ENCODE assay signal across 8 cellular contexts in the genomic region with DNA sequence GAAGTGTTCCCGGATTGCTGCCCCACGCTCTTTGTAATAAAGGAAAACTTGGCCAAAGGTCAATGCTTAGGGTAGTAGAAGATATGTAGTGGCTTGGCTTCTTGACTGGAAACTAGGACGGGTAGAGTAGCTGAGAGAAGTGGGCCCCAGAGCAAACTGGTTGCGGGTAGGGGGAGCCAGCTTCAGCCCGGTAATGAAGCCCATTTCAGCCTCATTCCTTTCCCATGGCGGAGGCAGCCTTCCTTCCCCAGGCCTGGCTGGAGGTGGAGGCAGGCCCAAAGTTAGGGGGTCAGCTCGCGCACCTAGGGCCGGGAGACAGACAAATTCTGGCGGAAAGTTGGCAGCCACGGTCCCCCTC. TPM values are rescaled to one million over a fixed set of nuclear protein-coding genes. Genes with fewer than 3 reads are reported as not detected.
A peak's percentile ranks its signal among the peaks of the same experiment; 100 is the strongest.
DNase-seq lines count a peak whose midpoint lies in the region; ATAC-seq and TF ChIP-seq lines count a peak whose summit lies in the region.

No MANE protein-coding gene starts in this region.

- 2% methylated on average over 11 of the region's 11 CpGs for WGBS in aorta, 2 donors

- H3F3A ChIP-seq in OCI-LY1 (ENCODE audit: insufficient read depth, low read length) = no peaks in the 10 kb centered on the region

- no peaks in the 10 kb centered on the region for H3K9me3 Mint-ChIP-seq in effector memory CD8-positive, alpha-beta T cell

- H3K9me2 ChIP-seq in OCI-LY1 (ENCODE audit: low read depth, low read length) = no peaks in the 10 kb centered on the region

- TF ChIP-seq POLR2A in GM18505 (IDR thresholded peaks at IDR 0.05; ENCODE audit: borderline replicate concordance, extremely low read depth, insufficient read depth, insufficient read length) = no peak

- intact Hi-C loops in aorta (cut with DNase I) = loop anchor here (5.0 to 10.0 kb wide), 2 partner anchors 56 to 203 kb away; a partner anchor contains a TSS

- H3K79me2 ChIP-seq in OCI-LY1 (ENCODE audit: insufficient read depth, low read length) = no peaks in the 10 kb centered on the region

- H4K20me1 ChIP-seq in OCI-LY1 (ENCODE audit: insufficient read depth, low read length) = no peaks in the 10 kb centered on the region

- H3K27ac ChIP-seq in OCI-LY1 (ENCODE audit: low read depth, low read length, poor library complexity, severe bottlenecking) (no peak overlapping the region), aorta (ENCODE audit: low read depth in 1 of 2, low read length in 2 of 2) (peak overlapping the region; percentile 96 to 100)

- no peak overlapping the region for H2AFZ ChIP-seq in OCI-LY1 (ENCODE audit: low read length)

- H3K4me1 ChIP-seq in OCI-LY1 (ENCODE audit: insufficient read depth, low read length, severe bottlenecking) = peaks cover 15% of the 10 kb centered on the region
- H3K4me1 ChIP-seq in mononuclear cell (ENCODE audit: insufficient read depth, low read length) = peaks cover 10% of the 10 kb centered on the region
- no peaks in the 10 kb centered on the region for H3K4me1 ChIP-seq in aorta (ENCODE audit: control insufficient read depth in 1 of 2, insufficient read depth in 2 of 2, low read length in 2 of 2)

- H3K9me3 ChIP-seq in OCI-LY1 (ENCODE audit: low read length) = no peaks in the 10 kb centered on the region
- H3K9me3 ChIP-seq in mononuclear cell (ENCODE audit: low read depth, low read length) = no peaks in the 10 kb centered on the region
- H3K9me3 ChIP-seq in aorta (ENCODE audit: control insufficient read depth, low read length) = no peaks in the 10 kb centered on the region

- no peak for TF ChIP-seq CTCF in OCI-LY1 (IDR thresholded peaks at IDR 0.05; ENCODE audit: low read length)

- no peak for DNase-seq in effector memory CD8-positive, alpha-beta T cell
- no peak for DNase-seq in aorta
- no peak for DNase-seq in NCI-H1092 (lab: John Stamatoyannopoulos, UW)
- DNase-seq in activated gamma-delta T cell treated with Interleukin-2 at 50 U/mL for 16 hours = no peak

- peak overlapping the region; percentile 64 to 77 for H3K4me3 Mint-ChIP-seq in effector memory CD8-positive, alpha-beta T cell

- H3K27me3 ChIP-seq in OCI-LY1 (ENCODE audit: insufficient read depth, low read length) (no peaks in the 10 kb centered on the region; the same call in 1 of the 2 replicates), mononuclear cell (ENCODE audit: insufficient read depth, low read length) (peaks cover 12% of the 10 kb centered on the region), aorta (ENCODE audit: control insufficient read depth in 1 of 2, insufficient read depth in 2 of 2, low read length in 1 of 2) (no peaks in the 10 kb centered on the region)

- H3K4me2 ChIP-seq in OCI-LY1 (ENCODE audit: low read length) = peak overlapping the region; percentile 77

- H3K36me3 Mint-ChIP-seq in effector memory CD8-positive, alpha-beta T cell (ENCODE audit: insufficient read depth) = peaks cover 3% of the 10 kb centered on the region

- H3K9ac ChIP-seq in OCI-LY1 (ENCODE audit: low read length) = peak overlapping the region; percentile 14; the same call in 1 of the 2 replicates

- no peak overlapping the region for H3K27ac Mint-ChIP-seq in effector memory CD8-positive, alpha-beta T cell

- ATAC-seq in effector memory CD8-positive, alpha-beta T cell (replicated peaks) = no peak
- peak; percentile 74 for ATAC-seq in aorta (ENCODE audit: low FRiP score)
- ATAC-seq in GM18505 (IDR thresholded peaks at IDR 0.05; ENCODE audit: unreplicated experiment) = no peak

- H3K36me3 ChIP-seq in OCI-LY1 (ENCODE audit: insufficient read depth, low read length) (no peaks in the 10 kb centered on the region), aorta (ENCODE audit: control insufficient read depth in 1 of 2, insufficient read depth in 2 of 2, low read length in 1 of 2) (peaks cover 0 to 2% of the 10 kb centered on the region in 2 donors)

- H3K4me3 ChIP-seq in GM08714 (ENCODE audit: low read length) = peak overlapping the region; percentile 54; the same call in 1 of the 2 replicates
- H3K4me3 ChIP-seq in OCI-LY1 (ENCODE audit: low read depth, low read length, poor library complexity, severe bottlenecking) = peak overlapping the region; percentile 56
- H3K4me3 ChIP-seq in mononuclear cell (ENCODE audit: low read length) = peak overlapping the region; percentile 26
- H3K4me3 ChIP-seq in aorta (ENCODE audit: low read length in 2 of 2) = peak overlapping the region; percentile 93 to 97

- peaks cover 24 to 35% of the 10 kb centered on the region in 2 donors for H3K27me3 Mint-ChIP-seq in effector memory CD8-positive, alpha-beta T cell

- peaks cover 11% of the 10 kb centered on the region in 2 donors for H3K4me1 Mint-ChIP-seq in effector memory CD8-positive, alpha-beta T cell (ENCODE audit: low read depth in 2 of 2)

RNA-seq across cellular contexts. Expression of a gene that starts 0.4 kb away (rescaled TPM):
- total RNA-seq in mononuclear cell (1.4 TPM), aorta (100 to 1,000 TPM in 1 of 2 donors, 10 to 100 TPM in 1; 81.9 to 237 TPM)
- polyA plus RNA-seq in aorta = 100 to 1,000 TPM; 145 to 147 TPM

Comparison
In these comparisons a context has a peak if more than half of its experiments do, and no peak if none do; other contexts are left out.
1. H3K4me3 ChIP-seq: peak in every context shown above with its lines; median percentile 95 in aorta; 56 in OCI-LY1; 54 in GM08714; 26 in mononuclear cell.
2. RNA of a gene that starts 0.4 kb away (total RNA-seq): 81.9 to 237 TPM in aorta; 1.4 TPM in mononuclear cell (single experiment); every median in the first group is over 10 times any median in the second.